Comparison of ENCODE assay signal across 10 cellular contexts in the genomic region with DNA sequence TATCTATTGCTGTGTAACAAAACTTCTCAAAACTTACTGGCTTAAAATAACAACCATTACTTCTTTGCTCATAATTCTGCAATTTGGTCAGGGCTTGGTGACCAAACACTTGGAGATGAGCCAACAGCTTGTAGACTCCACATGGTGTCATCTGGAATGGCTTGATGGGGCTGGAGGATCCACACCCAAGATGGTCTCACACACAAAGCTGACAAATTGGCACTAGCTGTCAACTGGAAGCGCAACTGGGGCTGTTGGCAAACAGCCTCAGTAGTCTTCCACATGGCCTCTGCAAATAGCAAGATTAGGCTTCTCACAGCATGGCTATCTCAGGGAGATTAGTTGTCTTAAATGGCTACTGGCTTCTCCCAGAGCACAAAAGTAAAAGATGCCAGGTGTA.
"Had no signal": no experiment of that assay in that cellular context is flagged by ENCODE, and none has a peak within 500 bp of the region (broad histone marks: within the 10 kb centered on the region; RNA-seq: fewer than 3 reads in every experiment).

No MANE protein-coding gene starts in this region.

- DNase-seq: activated CD4-positive, alpha-beta T cell treated with anti-CD3 and anti-CD28 coated beads, Interleukin-2, amount 50 U/mL, for 1 hour; activated naive CD4-positive, alpha-beta T cell treated with anti-CD3 and anti-CD28 coated beads for 36 hours; activated T-cell treated with anti-CD3 and anti-CD28 coated beads for 4 hours; caudate nucleus; cortex of kidney; effector CD8-positive, alpha-beta T cell; hippocampal formation; left ventricle myocardium superior; stimulated activated CD4-positive, alpha-beta T cell treated with anti-CD3 and anti-CD28 coated beads, Interleukin-12 subunit alpha, Interleukin-12 subunit beta, amount 100 ng/mL, for 4 hours; stimulated activated naive CD4-positive, alpha-beta T cell had no signal
